ENCODE assay signal across 8 cellular contexts in genomic region chr2:27705851-27706622, GRCh38. TPM values are rescaled to one million over a fixed set of nuclear protein-coding genes. Genes with fewer than 3 reads are reported as not detected.
A peak's percentile ranks its signal among the peaks of the same experiment; 100 is the strongest.
DNase-seq lines count a peak whose midpoint lies in the region; TF ChIP-seq lines count a peak whose summit lies in the region.

No MANE protein-coding gene starts in this region.

- 61% methylated on average over 4 of the region's 4 CpGs for WGBS in hepatocyte (ENCODE audit: low lambda C conversion rate, missing lambda C conversion rate)
- 15 to 20% (median 18%) methylated on average over 4 of the region's 4 CpGs for WGBS in stomach, 5 donors

- H3K9me2 ChIP-seq in hepatocyte (replicated peaks; ENCODE audit: insufficient read depth): no peaks in the 10 kb centered on the region

- H3K4me2 ChIP-seq in hepatocyte: no peak overlapping the region

- H3K4me3 ChIP-seq in hepatocyte: no peak overlapping the region
- H3K4me3 ChIP-seq in stomach: no peak overlapping the region
- H3K4me3 ChIP-seq in HAP-1: no peak overlapping the region

- no peak for TF ChIP-seq POLR2A in stomach (IDR thresholded peaks at IDR 0.05)

- peak overlapping the region; percentile 50 for H3K27ac Mint-ChIP-seq in activated CD4-positive, alpha-beta T cell treated with anti-CD3 and anti-CD28 coated beads, Interleukin-2, amount 10 ng/mL, durations not matched to agents 24 days and 14 days
- peak overlapping the region; percentile 28 for H3K27ac Mint-ChIP-seq in activated CD4-positive, alpha-beta memory T cell treated with anti-CD3 and anti-CD28 coated beads, Interleukin-2, amount 10 ng/mL, durations not matched to agents 7 days and 5 days
- H3K27ac Mint-ChIP-seq in activated CD4-positive, alpha-beta T cell treated with anti-CD3 and anti-CD28 coated beads, Interleukin-2, amount 10 ng/mL, durations not matched to agents 7 days and 5 days: no peak overlapping the region

- TF ChIP-seq CTCF in hepatocyte (IDR thresholded peaks at IDR 0.05; ENCODE audit: poor library complexity) (no peak), stomach (IDR thresholded peaks at IDR 0.05) (no peak)

- in situ Hi-C loops in HAP-1 (cut with MboI; ENCODE audit: low sequenced_read_pairs): loop anchor here (10.0 kb wide), 1 partner anchor 699 kb away; no protein-coding TSS in a partner anchor

- H3K4me3 Mint-ChIP-seq in activated CD4-positive, alpha-beta T cell treated with anti-CD3 and anti-CD28 coated beads, Interleukin-2, amount 10 ng/mL, durations not matched to agents 24 days and 14 days: no peak overlapping the region
- H3K4me3 Mint-ChIP-seq in activated CD4-positive, alpha-beta memory T cell treated with anti-CD3 and anti-CD28 coated beads, Interleukin-2, amount 10 ng/mL, durations not matched to agents 7 days and 5 days: no peak overlapping the region
- H3K4me3 Mint-ChIP-seq in activated CD4-positive, alpha-beta T cell treated with anti-CD3 and anti-CD28 coated beads, Interleukin-2, amount 10 ng/mL, durations not matched to agents 7 days and 5 days: no peak overlapping the region

- DNase-seq in activated CD4-positive, alpha-beta T cell treated with anti-CD3 and anti-CD28 coated beads, Interleukin-2, amount 10 ng/mL, durations not matched to agents 24 days and 14 days: no peak
- DNase-seq in activated CD4-positive, alpha-beta T cell treated with anti-CD3 and anti-CD28 coated beads, Interleukin-2, amount 50 U/mL, for 1 hour: no peak
- DNase-seq in activated CD4-positive, alpha-beta memory T cell treated with anti-CD3 and anti-CD28 coated beads, Interleukin-2, amount 10 ng/mL, durations not matched to agents 7 days and 5 days: no peak
- peak; percentile 68 for DNase-seq in hepatocyte (ENCODE audit: low spot score)
- peak; percentile 86 for DNase-seq in stomach
- DNase-seq in HAP-1 (ENCODE audit: low spot score in 2 of 2): no peak
- DNase-seq in NCI-H2107 (lab: John Stamatoyannopoulos, UW): no peak
- no peak for DNase-seq in activated CD4-positive, alpha-beta T cell treated with anti-CD3 and anti-CD28 coated beads, Interleukin-2, amount 10 ng/mL, durations not matched to agents 7 days and 5 days

- H3K4me1 Mint-ChIP-seq in activated CD4-positive, alpha-beta T cell treated with anti-CD3 and anti-CD28 coated beads, Interleukin-2, amount 10 ng/mL, durations not matched to agents 24 days and 14 days: peaks cover 14% of the 10 kb centered on the region
- H3K4me1 Mint-ChIP-seq in activated CD4-positive, alpha-beta memory T cell treated with anti-CD3 and anti-CD28 coated beads, Interleukin-2, amount 10 ng/mL, durations not matched to agents 7 days and 5 days: peaks cover 31% of the 10 kb centered on the region
- H3K4me1 Mint-ChIP-seq in activated CD4-positive, alpha-beta T cell treated with anti-CD3 and anti-CD28 coated beads, Interleukin-2, amount 10 ng/mL, durations not matched to agents 7 days and 5 days: peaks cover 11% of the 10 kb centered on the region

- H2AFZ ChIP-seq in hepatocyte: no peak overlapping the region

- no peaks in the 10 kb centered on the region for H4K20me1 ChIP-seq in hepatocyte (ENCODE audit: insufficient read depth, poor library complexity, severe bottlenecking)

- CTCF ChIA-PET in activated CD4-positive, alpha-beta memory T cell treated with anti-CD3 and anti-CD28 coated beads, Interleukin-2, amount 10 ng/mL, durations not matched to agents 7 days and 5 days (lab: Charles Lee): interaction anchor here (2.7 to 4.1 kb wide), 3 partner anchors 18 to 23 kb away, joined by 12 to 46 read pairs (median 25); no protein-coding TSS in a partner anchor
- CTCF ChIA-PET in activated CD4-positive, alpha-beta T cell treated with anti-CD3 and anti-CD28 coated beads, Interleukin-2, amount 10 ng/mL, durations not matched to agents 7 days and 5 days (lab: Charles Lee): interaction anchor here (1.7 to 2.0 kb wide), 2 partner anchors 11 to 22 kb away, joined by 6 to 7 read pairs; no protein-coding TSS in a partner anchor

- TF ChIP-seq EP300 in stomach (IDR thresholded peaks at IDR 0.05): peak; percentile 85

- no peaks in the 10 kb centered on the region for H3K9me3 Mint-ChIP-seq in activated CD4-positive, alpha-beta T cell treated with anti-CD3 and anti-CD28 coated beads, Interleukin-2, amount 10 ng/mL, durations not matched to agents 24 days and 14 days
- no peaks in the 10 kb centered on the region for H3K9me3 Mint-ChIP-seq in activated CD4-positive, alpha-beta memory T cell treated with anti-CD3 and anti-CD28 coated beads, Interleukin-2, amount 10 ng/mL, durations not matched to agents 7 days and 5 days
- H3K9me3 Mint-ChIP-seq in activated CD4-positive, alpha-beta T cell treated with anti-CD3 and anti-CD28 coated beads, Interleukin-2, amount 10 ng/mL, durations not matched to agents 7 days and 5 days: no peaks in the 10 kb centered on the region

- H3K36me3 Mint-ChIP-seq in activated CD4-positive, alpha-beta T cell treated with anti-CD3 and anti-CD28 coated beads, Interleukin-2, amount 10 ng/mL, durations not matched to agents 24 days and 14 days (ENCODE audit: low read depth): no peaks in the 10 kb centered on the region
- no peaks in the 10 kb centered on the region for H3K36me3 Mint-ChIP-seq in activated CD4-positive, alpha-beta memory T cell treated with anti-CD3 and anti-CD28 coated beads, Interleukin-2, amount 10 ng/mL, durations not matched to agents 7 days and 5 days (ENCODE audit: low read depth)
- no peaks in the 10 kb centered on the region for H3K36me3 Mint-ChIP-seq in activated CD4-positive, alpha-beta T cell treated with anti-CD3 and anti-CD28 coated beads, Interleukin-2, amount 10 ng/mL, durations not matched to agents 7 days and 5 days (ENCODE audit: low read depth)

- intact Hi-C loops in activated CD4-positive, alpha-beta T cell treated with anti-CD3 and anti-CD28 coated beads, Interleukin-2, amount 10 ng/mL, durations not matched to agents 24 days and 14 days (cut with micrococcal nuclease): loop anchor here (10.0 kb wide), 2 partner anchors 429 to 549 kb away; no protein-coding TSS in a partner anchor
- intact Hi-C loops in stomach (cut with DNase I; ENCODE audit: low total_unique reads): loop anchor here (5.0 kb wide), 1 partner anchor 746 kb away; no protein-coding TSS in a partner anchor

- no peaks in the 10 kb centered on the region for H3K79me2 ChIP-seq in hepatocyte

- peaks cover 23% of the 10 kb centered on the region for H3K4me1 ChIP-seq in hepatocyte (ENCODE audit: insufficient read depth)
- H3K4me1 ChIP-seq in stomach: peaks cover 10 to 40% (median 24%) of the 10 kb centered on the region in 4 donors
- H3K4me1 ChIP-seq in HAP-1: no peaks in the 10 kb centered on the region

- POLR2A ChIA-PET in activated CD4-positive, alpha-beta memory T cell treated with anti-CD3 and anti-CD28 coated beads, Interleukin-2, amount 10 ng/mL, durations not matched to agents 7 days and 5 days (lab: Charles Lee): interaction anchor here (1.0 to 1.3 kb wide), 2 partner anchors 687 to 888 kb away, joined by 3 read pairs; partner anchors contain the start of gene FOSL2
- POLR2A ChIA-PET in activated CD4-positive, alpha-beta T cell treated with anti-CD3 and anti-CD28 coated beads, Interleukin-2, amount 10 ng/mL, durations not matched to agents 7 days and 5 days (lab: Charles Lee): no interaction called here

- H3K9me3 ChIP-seq in hepatocyte (ENCODE audit: low read depth) (no peaks in the 10 kb centered on the region), stomach (no peaks in the 10 kb centered on the region), HAP-1 (no peaks in the 10 kb centered on the region)

- no peaks in the 10 kb centered on the region for H3K27me3 Mint-ChIP-seq in activated CD4-positive, alpha-beta T cell treated with anti-CD3 and anti-CD28 coated beads, Interleukin-2, amount 10 ng/mL, durations not matched to agents 24 days and 14 days
- H3K27me3 Mint-ChIP-seq in activated CD4-positive, alpha-beta memory T cell treated with anti-CD3 and anti-CD28 coated beads, Interleukin-2, amount 10 ng/mL, durations not matched to agents 7 days and 5 days: no peaks in the 10 kb centered on the region
- H3K27me3 Mint-ChIP-seq in activated CD4-positive, alpha-beta T cell treated with anti-CD3 and anti-CD28 coated beads, Interleukin-2, amount 10 ng/mL, durations not matched to agents 7 days and 5 days: peaks cover 1% of the 10 kb centered on the region

- peak overlapping the region; percentile 83 for H3K27ac ChIP-seq in hepatocyte
- H3K27ac ChIP-seq in stomach: peak overlapping the region; percentile 77 to 91 (median 90)

- H3K27me3 ChIP-seq in hepatocyte: no peaks in the 10 kb centered on the region
- no peaks in the 10 kb centered on the region for H3K27me3 ChIP-seq in stomach
- H3K27me3 ChIP-seq in HAP-1 (ENCODE audit: low read depth): no peaks in the 10 kb centered on the region; the same call in 1 of the 2 replicates

- no peaks in the 10 kb centered on the region for H3K36me3 ChIP-seq in hepatocyte (replicated peaks; ENCODE audit: insufficient read depth, low read depth)
- no peaks in the 10 kb centered on the region for H3K36me3 ChIP-seq in stomach
- H3K36me3 ChIP-seq in HAP-1 (replicated peaks): no peaks in the 10 kb centered on the region

RNA-seq across cellular contexts. Expression of gene SLC4A1AP, which starts 42.3 kb away (rescaled TPM):
- total RNA-seq in activated CD4-positive, alpha-beta T cell treated with anti-CD3 and anti-CD28 coated beads, Interleukin-2, amount 10 ng/mL, durations not matched to agents 24 days and 14 days: 27.1 and 28.7 TPM in 2 replicates
- total RNA-seq in activated CD4-positive, alpha-beta memory T cell treated with anti-CD3 and anti-CD28 coated beads, Interleukin-2, amount 10 ng/mL, durations not matched to agents 7 days and 5 days: 10 to 100 TPM; 27.3 to 27.9 TPM
- 20.6 and 21.1 TPM in 2 replicates for total RNA-seq in hepatocyte
- polyA plus RNA-seq in hepatocyte: 21.9 and 22.1 TPM in 2 replicates
- 10 to 100 TPM; 25.7 to 58.9 (median 30.6) TPM for total RNA-seq in stomach
- 10 to 100 TPM; 11.2 to 12.2 (median 11.9) TPM for polyA plus RNA-seq in stomach
- 10 to 100 TPM; 22.7 to 23.5 TPM for total RNA-seq in activated CD4-positive, alpha-beta T cell treated with anti-CD3 and anti-CD28 coated beads, Interleukin-2, amount 10 ng/mL, durations not matched to agents 7 days and 5 days

RNA-seq across cellular contexts. Expression of gene SUPT7L, which starts 42.6 kb away (rescaled TPM):
- 33.3 and 34.5 TPM in 2 replicates for total RNA-seq in activated CD4-positive, alpha-beta T cell treated with anti-CD3 and anti-CD28 coated beads, Interleukin-2, amount 10 ng/mL, durations not matched to agents 24 days and 14 days
- total RNA-seq in activated CD4-positive, alpha-beta memory T cell treated with anti-CD3 and anti-CD28 coated beads, Interleukin-2, amount 10 ng/mL, durations not matched to agents 7 days and 5 days: 10 to 100 TPM; 36.5 to 37.2 TPM
- total RNA-seq in hepatocyte: 32.3 and 43.3 TPM in 2 replicates
- 27.3 and 30.7 TPM in 2 replicates for polyA plus RNA-seq in hepatocyte
- total RNA-seq in stomach: 10 to 100 TPM; 18.2 to 50.9 (median 29.6) TPM
- polyA plus RNA-seq in stomach: 10 to 100 TPM; 10.1 to 22.0 (median 13.2) TPM
- 10 to 100 TPM; 34.5 to 36.2 TPM for total RNA-seq in activated CD4-positive, alpha-beta T cell treated with anti-CD3 and anti-CD28 coated beads, Interleukin-2, amount 10 ng/mL, durations not matched to agents 7 days and 5 days

Comparison
In these comparisons a context has a peak if more than half of its experiments do, and no peak if none do; other contexts are left out.
1. DNase-seq: peak in hepatocyte (single experiment) and stomach (single experiment); none in activated CD4-positive, alpha-beta T cell treated with anti-CD3 and anti-CD28 coated beads, Interleukin-2, amount 10 ng/mL, durations not matched to agents 24 days and 14 days (single experiment), activated CD4-positive, alpha-beta T cell treated with anti-CD3 and anti-CD28 coated beads, Interleukin-2, amount 50 U/mL, for 1 hour (single experiment), activated CD4-positive, alpha-beta memory T cell treated with anti-CD3 and anti-CD28 coated beads, Interleukin-2, amount 10 ng/mL, durations not matched to agents 7 days and 5 days (single experiment), HAP-1 (0 of 2), NCI-H2107 (single experiment) and activated CD4-positive, alpha-beta T cell treated with anti-CD3 and anti-CD28 coated beads, Interleukin-2, amount 10 ng/mL, durations not matched to agents 7 days and 5 days (single experiment).